ENCODE assay signal across 8 cellular contexts in the genomic region with DNA sequence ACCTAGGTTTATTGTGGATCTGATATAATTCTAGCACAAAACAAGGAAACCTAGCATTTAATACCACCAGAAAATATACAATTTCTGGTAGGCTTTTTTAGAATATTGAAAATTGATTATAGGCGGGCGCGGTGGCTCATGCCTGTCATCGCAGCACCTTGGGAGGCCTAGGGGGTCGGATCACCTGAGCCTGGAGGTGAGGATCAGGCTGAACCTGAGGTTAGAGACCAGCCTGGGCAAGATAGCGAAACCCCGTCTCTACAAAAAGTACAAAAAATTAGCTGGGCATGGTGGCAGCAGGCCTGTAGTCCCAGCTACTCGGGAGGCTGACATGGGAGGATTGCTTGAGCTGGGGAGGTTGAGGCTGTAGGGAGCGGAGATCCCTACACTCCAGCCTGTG. TPM values are rescaled to one million over a fixed set of nuclear protein-coding genes. Genes with fewer than 3 reads are reported as not detected.
DNase-seq lines count a peak whose midpoint lies in the region; ATAC-seq and TF ChIP-seq lines count a peak whose summit lies in the region.

No MANE protein-coding gene starts in this region.

- H3K4me1 Mint-ChIP-seq in activated naive CD4-positive, alpha-beta T cell treated with anti-CD3 and anti-CD28 coated beads, Interleukin-2, amount 10 ng/mL, durations not matched to agents 7 days and 5 days: peaks cover 38% of the 10 kb centered on the region

- TF ChIP-seq POLR2A in upper lobe of left lung (IDR thresholded peaks at IDR 0.05): no peak

- no peaks in the 10 kb centered on the region for H3K9me3 Mint-ChIP-seq in activated naive CD4-positive, alpha-beta T cell treated with anti-CD3 and anti-CD28 coated beads, Interleukin-2, amount 10 ng/mL, durations not matched to agents 7 days and 5 days

- H3K4me3 Mint-ChIP-seq in activated naive CD4-positive, alpha-beta T cell treated with anti-CD3 and anti-CD28 coated beads, Interleukin-2, amount 10 ng/mL, durations not matched to agents 7 days and 5 days: peak overlapping the region; percentile 97

- in situ Hi-C loops in astrocyte of the spinal cord (cut with HindIII; ENCODE audit: low sequenced_read_pairs): no loop called here

- H3K36me3 ChIP-seq in lower lobe of right lung: no peaks in the 10 kb centered on the region
- H3K36me3 ChIP-seq in upper lobe of left lung: no peaks in the 10 kb centered on the region

- H3K36me3 Mint-ChIP-seq in activated naive CD4-positive, alpha-beta T cell treated with anti-CD3 and anti-CD28 coated beads, Interleukin-2, amount 10 ng/mL, durations not matched to agents 7 days and 5 days: peaks cover 9% of the 10 kb centered on the region

- DNase-seq in activated naive CD4-positive, alpha-beta T cell treated with anti-CD3 and anti-CD28 coated beads, Interleukin-2, amount 10 ng/mL, durations not matched to agents 7 days and 5 days: no peak
- no peak for DNase-seq in activated naive CD4-positive, alpha-beta T cell treated with Interleukin-2 at 50 U/mL for 16 hours
- DNase-seq in astrocyte of the spinal cord (ENCODE audit: low read depth, low spot score) (no peak), lower lobe of right lung (no peak), upper lobe of left lung (no peak), HCEC 1CT (no peak), NCI-H2029 treated with DMSO at 0.1 percent for 48 hours (lab: John Stamatoyannopoulos, UW) (no peak)

- H3K4me1 ChIP-seq in lower lobe of right lung (peaks cover 40% of the 10 kb centered on the region), upper lobe of left lung (peaks cover 28 to 36% (median 32%) of the 10 kb centered on the region in 4 donors)

- H3K9me3 ChIP-seq in lower lobe of right lung: no peaks in the 10 kb centered on the region
- no peaks in the 10 kb centered on the region for H3K9me3 ChIP-seq in upper lobe of left lung

- no peak for TF ChIP-seq EP300 in upper lobe of left lung (IDR thresholded peaks at IDR 0.05)

- peak overlapping the region; percentile 80 for H3K4me3 ChIP-seq in astrocyte of the spinal cord (ENCODE audit: low read depth, low read length)
- peak overlapping the region; percentile 98 for H3K4me3 ChIP-seq in lower lobe of right lung
- peak overlapping the region; percentile 57 to 98 (median 88) for H3K4me3 ChIP-seq in upper lobe of left lung

- peak overlapping the region; percentile 99 for H3K27ac ChIP-seq in lower lobe of right lung
- H3K27ac ChIP-seq in upper lobe of left lung: peak overlapping the region; percentile 99

- TF ChIP-seq CTCF in astrocyte of the spinal cord (IDR thresholded peaks at IDR 0.05; ENCODE audit: low read depth, low read length) (no peak), lower lobe of right lung (IDR thresholded peaks at IDR 0.05) (no peak), upper lobe of left lung (IDR thresholded peaks at IDR 0.05) (no peak)

- H3K27me3 ChIP-seq in lower lobe of right lung (ENCODE audit: low read depth) (no peaks in the 10 kb centered on the region), upper lobe of left lung (no peaks in the 10 kb centered on the region)

- ATAC-seq in lower lobe of right lung: no peak
- ATAC-seq in upper lobe of left lung (ENCODE audit: low FRiP score in 2 of 2): no peak
- no peak for ATAC-seq in GM21619 (IDR thresholded peaks at IDR 0.05; ENCODE audit: unreplicated experiment)

- intact Hi-C loops in lower lobe of right lung (cut with DNase I): no loop called here

- H3K27ac Mint-ChIP-seq in activated naive CD4-positive, alpha-beta T cell treated with anti-CD3 and anti-CD28 coated beads, Interleukin-2, amount 10 ng/mL, durations not matched to agents 7 days and 5 days: peak overlapping the region; percentile 96

- no peaks in the 10 kb centered on the region for H3K27me3 Mint-ChIP-seq in activated naive CD4-positive, alpha-beta T cell treated with anti-CD3 and anti-CD28 coated beads, Interleukin-2, amount 10 ng/mL, durations not matched to agents 7 days and 5 days

- 38 to 59% methylated on average over 9 of the region's 9 CpGs for WGBS in upper lobe of left lung, 2 donors

- CTCF ChIA-PET in activated naive CD4-positive, alpha-beta T cell treated with anti-CD3 and anti-CD28 coated beads, Interleukin-2, amount 10 ng/mL, durations not matched to agents 7 days and 5 days (lab: Charles Lee): interaction anchor here (1.2 kb wide), 1 partner anchor 74 kb away, joined by 5 read pairs; no protein-coding TSS in a partner anchor

RNA-seq across cellular contexts. Expression of a gene that starts 0.9 kb away (rescaled TPM):
- 46.3 TPM for total RNA-seq in lower lobe of right lung
- 100 to 1,000 TPM in 1 of 6 donors, 10 to 100 TPM in 5; 40.4 to 113 (median 68.3) TPM for total RNA-seq in upper lobe of left lung
